19 cellular contexts compared by ENCODE assay signal in genomic region chr16:73697336-73697735, GRCh38.
DNase-seq lines count a peak whose midpoint lies in the region; ATAC-seq, FAIRE-seq and TF ChIP-seq lines count a peak whose summit lies in the region.
"Had no signal": no experiment of that assay in that cellular context is flagged by ENCODE, and none has a peak within 500 bp of the region (broad histone marks: within the 10 kb centered on the region; RNA-seq: fewer than 3 reads in every experiment).

No MANE protein-coding gene starts in this region.

- H2AK5ac ChIP-seq in H1 (ENCODE audit: low read depth, low read length), result no peak overlapping the region

- no peaks in the 10 kb centered on the region for H3K27me3 Mint-ChIP-seq in CD4-positive, alpha-beta memory T cell
- H3K27me3 Mint-ChIP-seq in activated T-cell treated with anti-CD3 and anti-CD28 coated beads, Interleukin-2, amount 50 U/mL, for 72 hours (ENCODE audit: low read depth), result no peaks in the 10 kb centered on the region

- FAIRE-seq in H1 (lab: Jason Lieb, UNC), result peak; percentile 55
- no peak for FAIRE-seq in HepG2 (lab: Jason Lieb, UNC)

- BruUV-seq in HepG2 (replicated peaks; lab: Mats Ljungman, UMichigan), result no TSS peak

- 0 out of 2 replicates have a peak overlapping the region, but pooled peaks have one; percentile 73 for H2BK5ac ChIP-seq in H1 (ENCODE audit: low read depth, low read length)

- CTCF ChIA-PET in H1 (lab: Charles Lee; ENCODE audit: partially characterized antibody) (no interaction called here), HepG2 (lab: Yijun Ruan, JAX; ENCODE audit: low intra/inter-chr PET ratio, low total read pairs) (no interaction called here)
- CTCF ChIA-PET in CD4-positive, alpha-beta memory T cell (lab: Charles Lee; ENCODE audit: partially characterized antibody), result no interaction called here

- H3K23me2 ChIP-seq in H1 (ENCODE audit: low read depth, low read length), result no peaks in the 10 kb centered on the region

- DNase-seq in DMS53 (lab: John Stamatoyannopoulos, UW), result peak; percentile 20
- DNase-seq in H1 (ENCODE audit: low read depth in 1 of 2, low spot score in 2 of 2), result no peak
- no peak for DNase-seq in CD4-positive, alpha-beta memory T cell
- no peak for DNase-seq in activated T-cell treated with anti-CD3 and anti-CD28 coated beads, Interleukin-2, amount 50 U/mL, for 72 hours
- no peak for DNase-seq in HepG2 (ENCODE audit: low spot score)
- DNase-seq: GM23248; NCI-H1092 treated with DMSO at 0.1 percent for 48 hours; NCI-H1436 treated with DMSO at 0.1 percent for 48 hours; NCI-H1930; NCI-H2227 treated with DMSO at 0.1 percent for 48 hours; NCI-H510A treated with DMSO at 0.1 percent for 48 hours; NCI-H748 treated with DMSO at 0.1 percent for 48 hours; NK-92 treated with Interleukin-12 subunit alpha and Interleukin-12 subunit beta, amount 100 ng/mL, for 24 hours; SJCRH30 had no signal

- H3K79me1 ChIP-seq in H1 (ENCODE audit: low read depth, low read length), result no peaks in the 10 kb centered on the region

- H3K4me1 Mint-ChIP-seq in CD4-positive, alpha-beta memory T cell, result no peaks in the 10 kb centered on the region
- no peaks in the 10 kb centered on the region for H3K4me1 Mint-ChIP-seq in activated T-cell treated with anti-CD3 and anti-CD28 coated beads, Interleukin-2, amount 50 U/mL, for 72 hours (ENCODE audit: low read depth)

- H3K23ac ChIP-seq in H1 (ENCODE audit: insufficient read length), result no peak overlapping the region

- peaks cover 15% of the 10 kb centered on the region for H3K4me1 ChIP-seq in HUES48 (ENCODE audit: control insufficient read depth, insufficient read depth, low read length)
- H3K4me1 ChIP-seq in H1 (replicated peaks in 1 of 4; ENCODE audit: control insufficient read depth in 3 of 4, insufficient read depth in 4 of 4, low read length in 3 of 4), result peaks cover 0 to 10% (median 3%) of the 10 kb centered on the region in 4 experiments; a peak in 2 of 7 replicates
- H3K4me1 ChIP-seq in iPS-20b (ENCODE audit: insufficient read depth, low read length), result peaks cover 13% of the 10 kb centered on the region; the same call in 1 of the 2 replicates
- no peaks in the 10 kb centered on the region for H3K4me1 ChIP-seq in CD4-positive, alpha-beta memory T cell (ENCODE audit: insufficient read depth, low read length)
- H3K4me1 ChIP-seq in HepG2 (ENCODE audit: insufficient read depth, low read length), result no peaks in the 10 kb centered on the region
- H3K4me1 ChIP-seq: SJCRH30 had no signal

- peaks cover 0 to 7% (median 2%) of the 10 kb centered on the region in 8 donors for H3K9me3 Mint-ChIP-seq in CD4-positive, alpha-beta memory T cell
- no peaks in the 10 kb centered on the region for H3K9me3 Mint-ChIP-seq in activated T-cell treated with anti-CD3 and anti-CD28 coated beads, Interleukin-2, amount 50 U/mL, for 72 hours

- H2BK15ac ChIP-seq in H1 (ENCODE audit: low read length), result no peak overlapping the region

- TF ChIP-seq POLR2A in H1 (IDR thresholded peaks at IDR 0.05; ENCODE audit: control extremely low read depth in 1 of 2, low read depth in 2 of 2, low read length in 2 of 2) (no peak), HepG2 (IDR thresholded peaks at IDR 0.05; ENCODE audit: insufficient read depth in 1 of 2, low read depth in 2 of 2, low read length in 2 of 2) (no peak)

- H3K36me3 ChIP-seq in HUES48 (ENCODE audit: control insufficient read depth, insufficient read depth, low read length), result no peaks in the 10 kb centered on the region
- H3K36me3 ChIP-seq in H1 (ENCODE audit: control insufficient read depth in 2 of 4, insufficient read depth in 4 of 4, low read length in 3 of 4), result no peaks in the 10 kb centered on the region
- no peaks in the 10 kb centered on the region for H3K36me3 ChIP-seq in iPS-20b (ENCODE audit: insufficient read depth, low read depth, low read length)
- no peaks in the 10 kb centered on the region for H3K36me3 ChIP-seq in CD4-positive, alpha-beta memory T cell (ENCODE audit: insufficient read depth, low read length)
- no peaks in the 10 kb centered on the region for H3K36me3 ChIP-seq in HepG2 (replicated peaks in 1 of 2; ENCODE audit: control insufficient read depth in 1 of 2, insufficient read depth in 2 of 2, low read length in 2 of 2)
- H3K36me3 ChIP-seq: SJCRH30 had no signal

- H3K4me3 Mint-ChIP-seq in CD4-positive, alpha-beta memory T cell, result no peak overlapping the region
- no peak overlapping the region for H3K4me3 Mint-ChIP-seq in activated T-cell treated with anti-CD3 and anti-CD28 coated beads, Interleukin-2, amount 50 U/mL, for 72 hours

- no peak overlapping the region for H3K14ac ChIP-seq in H1 (ENCODE audit: insufficient read length)

- in situ Hi-C loops in HepG2 (cut with HindIII; ENCODE audit: extremely low pct_ligation_motif_present, low pct_unique_long_range_greater_than_20kb), result no loop called here

- H2BK12ac ChIP-seq in H1 (ENCODE audit: low read depth, low read length), result no peak overlapping the region

- H4K5ac ChIP-seq in H1 (ENCODE audit: insufficient read length, low read depth, low read length), result no peak overlapping the region

- POLR2A ChIA-PET in H1 (lab: Charles Lee; ENCODE audit: partially characterized antibody), result no interaction called here
- POLR2A ChIA-PET in CD4-positive, alpha-beta memory T cell (lab: Charles Lee; ENCODE audit: partially characterized antibody), result no interaction called here
- POLR2A ChIA-PET in HepG2 (lab: Yijun Ruan, JAX), result no interaction called here

- H2BK120ac ChIP-seq in H1 (replicated peaks; ENCODE audit: low read depth, low read length), result no peak overlapping the region

- H3K27me3 ChIP-seq in HUES48 (ENCODE audit: control insufficient read depth, insufficient read depth, low read length) (no peaks in the 10 kb centered on the region), H1 (replicated peaks in 1 of 4; ENCODE audit: control insufficient read depth in 3 of 4, extremely low read depth in 1 of 4, insufficient read depth in 3 of 4, low read length in 3 of 4) (no peaks in the 10 kb centered on the region; a peak in 1 of 7 replicates), iPS-20b (ENCODE audit: insufficient read depth, low read length) (no peaks in the 10 kb centered on the region), HepG2 (ENCODE audit: control insufficient read depth in 1 of 2, insufficient read depth in 2 of 2, low read length in 2 of 2) (peaks cover 0 to 10% of the 10 kb centered on the region in 2 experiments; a peak in 3 of 5 replicates)
- H3K27me3 ChIP-seq in CD4-positive, alpha-beta memory T cell (ENCODE audit: insufficient read depth, low read length), result no peaks in the 10 kb centered on the region
- H3K27me3 ChIP-seq: SJCRH30 had no signal

- H2AFZ ChIP-seq in H1 (ENCODE audit: low read length) (no peak overlapping the region), HepG2 (ENCODE audit: low read length) (no peak overlapping the region)
- H2AFZ ChIP-seq: GM23248 had no signal

- no peak overlapping the region for H3K27ac Mint-ChIP-seq in CD4-positive, alpha-beta memory T cell
- no peak overlapping the region for H3K27ac Mint-ChIP-seq in activated T-cell treated with anti-CD3 and anti-CD28 coated beads, Interleukin-2, amount 50 U/mL, for 72 hours

- intact Hi-C loops in CD4-positive, alpha-beta memory T cell (cut with micrococcal nuclease), result no loop called here
- intact Hi-C loops in HepG2 (cut with micrococcal nuclease; ENCODE audit: unreplicated experiment), result no loop called here

- no peak overlapping the region for H3K56ac ChIP-seq in H1 (replicated peaks; ENCODE audit: insufficient read length, low read depth, low read length)

- no peaks in the 10 kb centered on the region for H4K20me1 ChIP-seq in H1 (replicated peaks in 1 of 2; ENCODE audit: control insufficient read depth in 1 of 2, insufficient read depth in 2 of 2, low read length in 2 of 2)
- H4K20me1 ChIP-seq in HepG2 (ENCODE audit: insufficient read depth, low read length), result no peaks in the 10 kb centered on the region

- H3K4me3 ChIP-seq in HUES48 (ENCODE audit: low read depth, low read length) (no peak overlapping the region), H1 (ENCODE audit: extremely low read depth in 1 of 4, insufficient read depth in 2 of 4, low read depth in 3 of 4, low read length in 4 of 4) (0 out of 8 replicates have a peak overlapping the region, but pooled peaks of 1 of the 4 experiments have one; percentile 6), iPS-20b (ENCODE audit: low read length) (peak overlapping the region; percentile 29; the same call in 1 of the 2 replicates), HepG2 (replicated peaks in 1 of 3; ENCODE audit: insufficient read depth in 1 of 3, low read depth in 2 of 3, low read length in 3 of 3) (no peak overlapping the region)
- no peak overlapping the region for H3K4me3 ChIP-seq in CD4-positive, alpha-beta memory T cell (ENCODE audit: low read length in 2 of 2)
- H3K4me3 ChIP-seq: GM23248, SJCRH30 had no signal

- H3K4me2 ChIP-seq in H1 (ENCODE audit: insufficient read depth in 1 of 2, low read depth in 2 of 2, low read length in 2 of 2), result no peak overlapping the region; a peak in 1 of 4 replicates
- H3K4me2 ChIP-seq in HepG2 (ENCODE audit: low read depth, low read length), result no peak overlapping the region

- H4K8ac ChIP-seq in H1 (ENCODE audit: extremely low read depth, insufficient read depth, low read length), result no peak overlapping the region

- H3K9me3 ChIP-seq in HUES48 (ENCODE audit: control insufficient read depth, insufficient read depth, low read length) (no peaks in the 10 kb centered on the region), H1 (ENCODE audit: insufficient read depth in 2 of 2, low read depth in 1 of 2, low read length in 1 of 2) (no peaks in the 10 kb centered on the region), iPS-20b (ENCODE audit: insufficient read depth, low read depth, low read length) (no peaks in the 10 kb centered on the region), HepG2 (ENCODE audit: low read length) (no peaks in the 10 kb centered on the region)
- H3K9me3 ChIP-seq in CD4-positive, alpha-beta memory T cell (ENCODE audit: control insufficient read depth in 1 of 2, low read length in 2 of 2), result no peaks in the 10 kb centered on the region
- H3K9me3 ChIP-seq: SJCRH30 had no signal

- TF ChIP-seq RAD21 in H1 (IDR thresholded peaks at IDR 0.05 in 1 of 2, conservative IDR thresholded peaks at IDR 0.05 in 1 of 2; ENCODE audit: low read depth in 2 of 2, low read length in 2 of 2) (no peak), HepG2 (CRISPR knock-in tag; IDR thresholded peaks at IDR 0.05) (no peak)

- TF ChIP-seq EP300 in H1 (IDR thresholded peaks at IDR 0.05; ENCODE audit: borderline replicate concordance in 1 of 2, low read depth in 2 of 2, low read length in 2 of 2), result no peak
- no peak for TF ChIP-seq EP300 in HepG2 (IDR thresholded peaks at IDR 0.05; ENCODE audit: low read depth in 2 of 2, low read length in 2 of 2)
- no peak for TF ChIP-seq EP300 in HepG2 (CRISPR knock-in tag; IDR thresholded peaks at IDR 0.05; ENCODE audit: borderline replicate concordance)

- no peak overlapping the region for H3K18ac ChIP-seq in H1 (ENCODE audit: extremely low read depth, low read length)

- peak overlapping the region; percentile 63 for H3K27ac ChIP-seq in HUES48 (ENCODE audit: low read depth, low read length)
- H3K27ac ChIP-seq in H1 (ENCODE audit: low read depth, low read length), result 0 out of 2 replicates have a peak overlapping the region, but pooled peaks have one; percentile 22
- no peak overlapping the region for H3K27ac ChIP-seq in iPS-20b (ENCODE audit: low read length)
- no peak overlapping the region for H3K27ac ChIP-seq in CD4-positive, alpha-beta memory T cell (ENCODE audit: low read depth, low read length)
- H3K27ac ChIP-seq in HepG2 (ENCODE audit: extremely low read length, insufficient read depth, low read length), result no peak overlapping the region
- H3K27ac ChIP-seq: C4-2B, GM23248, SJCRH30 had no signal

- H4K91ac ChIP-seq in H1 (replicated peaks; ENCODE audit: insufficient read length, low read length), result no peak overlapping the region

- H3K79me2 ChIP-seq in H1 (ENCODE audit: control insufficient read depth in 1 of 2, insufficient read depth in 2 of 2, low read length in 2 of 2) (no peaks in the 10 kb centered on the region), HepG2 (ENCODE audit: insufficient read depth, low read length) (no peaks in the 10 kb centered on the region)

- H3K36me3 Mint-ChIP-seq in CD4-positive, alpha-beta memory T cell, result no peaks in the 10 kb centered on the region
- no peaks in the 10 kb centered on the region for H3K36me3 Mint-ChIP-seq in activated T-cell treated with anti-CD3 and anti-CD28 coated beads, Interleukin-2, amount 50 U/mL, for 72 hours (ENCODE audit: insufficient read depth in 2 of 2)

- H3K4ac ChIP-seq in H1 (replicated peaks; ENCODE audit: insufficient read length, low read depth, low read length), result no peak overlapping the region

- H2BK20ac ChIP-seq in H1 (ENCODE audit: low read length), result no peak overlapping the region

- H3K9ac ChIP-seq in HUES48 (ENCODE audit: low read depth, low read length) (no peak overlapping the region), H1 (replicated peaks in 1 of 4; ENCODE audit: extremely low read depth in 1 of 4, low read depth in 3 of 4, low read length in 3 of 4) (no peak overlapping the region), iPS-20b (ENCODE audit: low read depth, low read length) (no peak overlapping the region), HepG2 (ENCODE audit: insufficient read depth, low read depth, low read length) (no peak overlapping the region)
- H3K9ac ChIP-seq: GM23248 had no signal

- ATAC-seq in activated T-cell treated with anti-CD3 and anti-CD28 coated beads, Interleukin-2, amount 50 U/mL, for 72 hours (replicated peaks in 1 of 2), result no peak
- ATAC-seq in HepG2 (no peak), HG02623 (IDR thresholded peaks at IDR 0.05; ENCODE audit: unreplicated experiment) (no peak)
- ATAC-seq: Panc1 had no signal

- no peak for TF ChIP-seq CTCF in H1 (IDR thresholded peaks at IDR 0.05; ENCODE audit: control extremely low read depth in 1 of 3, insufficient read depth in 1 of 3, low read depth in 1 of 3, low read length in 3 of 3)
- no peak for TF ChIP-seq CTCF in HepG2 (CRISPR knock-in tag; IDR thresholded peaks at IDR 0.05)

Comparison
In these comparisons a context has a peak if more than half of its experiments do, and no peak if none do; other contexts are left out.
1. H3K27ac ChIP-seq: peak in HUES48 (single experiment) and H1 (single experiment); none in iPS-20b (single experiment), CD4-positive, alpha-beta memory T cell (single experiment) and HepG2 (single experiment).